ENCODE assay signal across 15 cellular contexts in genomic region chr4:56681849-56682175, GRCh38. TPM values are rescaled to one million over a fixed set of nuclear protein-coding genes. Genes with fewer than 3 reads are reported as not detected.
A peak's percentile ranks its signal among the peaks of the same experiment; 100 is the strongest.
DNase-seq lines count a peak whose midpoint lies in the region; ATAC-seq and TF ChIP-seq lines count a peak whose summit lies in the region.
"Had no signal": no experiment of that assay in that cellular context is flagged by ENCODE, and none has a peak within 500 bp of the region (broad histone marks: within the 10 kb centered on the region; RNA-seq: fewer than 3 reads in every experiment).

No MANE protein-coding gene starts in this region.

- no peaks in the 10 kb centered on the region for H3K9me3 ChIP-seq in upper lobe of right lung
- H3K9me3 ChIP-seq in mesenchymal stem cell (ENCODE audit: control insufficient read depth, low read length), result no peaks in the 10 kb centered on the region
- H3K9me3 ChIP-seq: ascending aorta had no signal

- H2AFZ ChIP-seq in mesenchymal stem cell (ENCODE audit: low read depth, low read length), result no peak overlapping the region

- H3K27me3 Mint-ChIP-seq in activated naive CD8-positive, alpha-beta T cell treated with anti-CD3 and anti-CD28 coated beads, Interleukin-2, amount 10 ng/mL, durations not matched to agents 7 days and 5 days, result peaks cover 51% of the 10 kb centered on the region
- H3K27me3 Mint-ChIP-seq in activated naive CD8-positive, alpha-beta T cell treated with anti-CD3 and anti-CD28 coated beads for 36 hours, result peaks cover 43% of the 10 kb centered on the region
- peaks cover 0 to 12% (median 8%) of the 10 kb centered on the region in 3 donors for H3K27me3 Mint-ChIP-seq in naive B cell

- no peak overlapping the region for H3K4ac ChIP-seq in mesenchymal stem cell (ENCODE audit: low read depth in 1 of 2, low read length in 2 of 2)

- no peak overlapping the region for H3K9ac ChIP-seq in mesenchymal stem cell (ENCODE audit: low read length)

- H3K27ac ChIP-seq in angular gyrus (ENCODE audit: low read depth, low read length) (peak overlapping the region; percentile 31), upper lobe of right lung (peak overlapping the region; percentile 76), mesenchymal stem cell (ENCODE audit: low read length, poor library complexity, severe bottlenecking) (no peak overlapping the region)
- H3K27ac ChIP-seq: ascending aorta, WERI-Rb-1 had no signal

- H4K8ac ChIP-seq in mesenchymal stem cell (ENCODE audit: low read length), result no peak overlapping the region

- H2BK15ac ChIP-seq in mesenchymal stem cell (ENCODE audit: low read depth, poor library complexity, severe bottlenecking), result no peak overlapping the region

- peak overlapping the region; percentile 41 for H3K4me3 Mint-ChIP-seq in activated naive CD8-positive, alpha-beta T cell treated with anti-CD3 and anti-CD28 coated beads, Interleukin-2, amount 10 ng/mL, durations not matched to agents 7 days and 5 days
- H3K4me3 Mint-ChIP-seq in activated naive CD8-positive, alpha-beta T cell treated with anti-CD3 and anti-CD28 coated beads for 36 hours, result no peak overlapping the region
- H3K4me3 Mint-ChIP-seq in naive B cell, result peak overlapping the region in 5 of 8 donors; percentile 17 to 88 (median 58)
- H3K4me3 Mint-ChIP-seq: H9 had no signal

- intact Hi-C loops in upper lobe of right lung (cut with DNase I), result no loop called here

- no peak overlapping the region for H4K91ac ChIP-seq in mesenchymal stem cell (ENCODE audit: low read length)

- no peaks in the 10 kb centered on the region for H3K79me1 ChIP-seq in mesenchymal stem cell (replicated peaks; ENCODE audit: low read length, poor library complexity, severe bottlenecking)

- H2BK5ac ChIP-seq in mesenchymal stem cell (ENCODE audit: low read depth, low read length, poor library complexity, severe bottlenecking), result no peak overlapping the region

- H3K9me3 Mint-ChIP-seq in activated naive CD8-positive, alpha-beta T cell treated with anti-CD3 and anti-CD28 coated beads, Interleukin-2, amount 10 ng/mL, durations not matched to agents 7 days and 5 days, result no peaks in the 10 kb centered on the region
- no peaks in the 10 kb centered on the region for H3K9me3 Mint-ChIP-seq in activated naive CD8-positive, alpha-beta T cell treated with anti-CD3 and anti-CD28 coated beads for 36 hours
- H3K9me3 Mint-ChIP-seq in naive B cell, result no peaks in the 10 kb centered on the region
- H3K9me3 Mint-ChIP-seq: H9 had no signal

- peaks cover 7% of the 10 kb centered on the region for H3K4me1 ChIP-seq in upper lobe of right lung
- peaks cover 4% of the 10 kb centered on the region for H3K4me1 ChIP-seq in mesenchymal stem cell (ENCODE audit: control insufficient read depth, insufficient read depth, low read depth, low read length)
- H3K4me1 ChIP-seq: ascending aorta had no signal

- no peak overlapping the region for H2BK12ac ChIP-seq in mesenchymal stem cell (ENCODE audit: low read length in 2 of 2)

- H3K4me2 ChIP-seq in mesenchymal stem cell (ENCODE audit: low read length, poor library complexity, severe bottlenecking), result no peak overlapping the region

- no peak for ATAC-seq in activated naive CD8-positive, alpha-beta T cell treated with anti-CD3 and anti-CD28 coated beads, Interleukin-2, amount 10 ng/mL, durations not matched to agents 7 days and 5 days (ENCODE audit: low read depth)
- ATAC-seq in naive B cell (ENCODE audit: low read depth in 2 of 2) (no peak), upper lobe of right lung (no peak), HG02623 (IDR thresholded peaks at IDR 0.05; ENCODE audit: unreplicated experiment) (no peak)

- H3K4me3 ChIP-seq in upper lobe of right lung, result peak overlapping the region; percentile 40
- H3K4me3 ChIP-seq in mesenchymal stem cell (ENCODE audit: insufficient read depth in 1 of 2, low read depth in 1 of 2, low read length in 2 of 2), result no peak overlapping the region

- H3K36me3 Mint-ChIP-seq in activated naive CD8-positive, alpha-beta T cell treated with anti-CD3 and anti-CD28 coated beads, Interleukin-2, amount 10 ng/mL, durations not matched to agents 7 days and 5 days, result no peaks in the 10 kb centered on the region
- no peaks in the 10 kb centered on the region for H3K36me3 Mint-ChIP-seq in activated naive CD8-positive, alpha-beta T cell treated with anti-CD3 and anti-CD28 coated beads for 36 hours
- no peaks in the 10 kb centered on the region for H3K36me3 Mint-ChIP-seq in naive B cell

- no peak for TF ChIP-seq CTCF in upper lobe of right lung (IDR thresholded peaks at IDR 0.05)

- peaks cover 11% of the 10 kb centered on the region for H3K4me1 Mint-ChIP-seq in activated naive CD8-positive, alpha-beta T cell treated with anti-CD3 and anti-CD28 coated beads, Interleukin-2, amount 10 ng/mL, durations not matched to agents 7 days and 5 days
- peaks cover 28% of the 10 kb centered on the region for H3K4me1 Mint-ChIP-seq in activated naive CD8-positive, alpha-beta T cell treated with anti-CD3 and anti-CD28 coated beads for 36 hours
- peaks cover 13 to 24% (median 14%) of the 10 kb centered on the region in 3 donors for H3K4me1 Mint-ChIP-seq in naive B cell

- H2AK5ac ChIP-seq in mesenchymal stem cell (ENCODE audit: low read length, severe bottlenecking), result no peak overlapping the region

- no peak overlapping the region for H2BK120ac ChIP-seq in mesenchymal stem cell (ENCODE audit: low read depth, low read length)

- H3K23ac ChIP-seq in mesenchymal stem cell (ENCODE audit: low read length in 2 of 2), result no peak overlapping the region

- 55% methylated on average over 8 of the region's 9 CpGs for WGBS in mesenchymal stem cell

- H3K36me3 ChIP-seq in upper lobe of right lung (no peaks in the 10 kb centered on the region), mesenchymal stem cell (ENCODE audit: control insufficient read depth in 1 of 2, insufficient read depth in 2 of 2, low read depth in 1 of 2, low read length in 2 of 2) (no peaks in the 10 kb centered on the region)
- H3K36me3 ChIP-seq: ascending aorta, WERI-Rb-1 had no signal

- H3K27me3 ChIP-seq in upper lobe of right lung, result no peaks in the 10 kb centered on the region
- peaks cover 17 to 55% of the 10 kb centered on the region in 2 experiments for H3K27me3 ChIP-seq in mesenchymal stem cell (ENCODE audit: control insufficient read depth in 1 of 2, insufficient read depth in 1 of 2, low read length in 2 of 2)
- H3K27me3 ChIP-seq: ascending aorta had no signal

- no peak for DNase-seq in activated naive CD8-positive, alpha-beta T cell treated with anti-CD3 and anti-CD28 coated beads, Interleukin-2, amount 10 ng/mL, durations not matched to agents 7 days and 5 days
- DNase-seq in activated naive CD8-positive, alpha-beta T cell treated with anti-CD3 and anti-CD28 coated beads for 36 hours, result no peak
- no peak for DNase-seq in naive B cell
- DNase-seq in upper lobe of right lung, result no peak
- DNase-seq in mesenchymal stem cell, result no peak
- no peak for DNase-seq in activated effector memory CD4-positive, alpha-beta T cell treated with Interleukin-2 at 50 U/mL for 16 hours
- DNase-seq: effector CD8-positive, alpha-beta T cell; H9; kidney glomerular epithelial cell; NCI-H1092; SIG-M5; WERI-Rb-1 had no signal

- no peak overlapping the region for H3K27ac Mint-ChIP-seq in activated naive CD8-positive, alpha-beta T cell treated with anti-CD3 and anti-CD28 coated beads, Interleukin-2, amount 10 ng/mL, durations not matched to agents 7 days and 5 days
- H3K27ac Mint-ChIP-seq in activated naive CD8-positive, alpha-beta T cell treated with anti-CD3 and anti-CD28 coated beads for 36 hours, result no peak overlapping the region
- H3K27ac Mint-ChIP-seq in naive B cell, result peak overlapping the region in 1 of 6 donors; percentile 77
- H3K27ac Mint-ChIP-seq: H9 had no signal

- POLR2A ChIA-PET in activated naive CD8-positive, alpha-beta T cell treated with anti-CD3 and anti-CD28 coated beads, Interleukin-2, amount 10 ng/mL, durations not matched to agents 7 days and 5 days (lab: Charles Lee), result no interaction called here

- H3K18ac ChIP-seq in mesenchymal stem cell (ENCODE audit: low read depth in 1 of 2, low read length in 2 of 2), result no peak overlapping the region

- H3K14ac ChIP-seq in mesenchymal stem cell (ENCODE audit: low read length in 2 of 2), result no peak overlapping the region

RNA-seq across cellular contexts. Expression of gene HOPX, which starts 0.7 kb away (rescaled TPM):
- 10 to 100 TPM; 22.1 to 25.2 TPM for total RNA-seq in activated naive CD8-positive, alpha-beta T cell treated with anti-CD3 and anti-CD28 coated beads, Interleukin-2, amount 10 ng/mL, durations not matched to agents 7 days and 5 days
- total RNA-seq in activated naive CD8-positive, alpha-beta T cell treated with anti-CD3 and anti-CD28 coated beads for 36 hours, result 10 to 100 TPM; 16.5 to 18.1 TPM
- polyA plus RNA-seq in naive B cell (ENCODE audit: low read depth in 6 of 6), result 100 to 1,000 TPM in 1 of 6 donors, 10 to 100 TPM in 4, 1 to 10 TPM in 1; 9.4 to 139 (median 27.3) TPM
- 520 TPM for total RNA-seq in upper lobe of right lung
- 11.9 TPM for polyA plus RNA-seq in mesenchymal stem cell (2013, experiment 1 of 2)
- 11.5 TPM for polyA plus RNA-seq in mesenchymal stem cell (2013, experiment 2 of 2)
- total RNA-seq: H9 had no signal

Comparison
In these comparisons a context has a peak if more than half of its experiments do, and no peak if none do; other contexts are left out.
1. RNA of gene HOPX, which starts 0.7 kb away (total RNA-seq): 520 TPM in upper lobe of right lung (single experiment); 22.1 to 25.2 TPM in activated naive CD8-positive, alpha-beta T cell treated with anti-CD3 and anti-CD28 coated beads, Interleukin-2, amount 10 ng/mL, durations not matched to agents 7 days and 5 days and 16.5 to 18.1 TPM in activated naive CD8-positive, alpha-beta T cell treated with anti-CD3 and anti-CD28 coated beads for 36 hours; every median in the first group is over 10 times any median in the second.